ENCODE assay signal across 20 cellular contexts in the genomic region with DNA sequence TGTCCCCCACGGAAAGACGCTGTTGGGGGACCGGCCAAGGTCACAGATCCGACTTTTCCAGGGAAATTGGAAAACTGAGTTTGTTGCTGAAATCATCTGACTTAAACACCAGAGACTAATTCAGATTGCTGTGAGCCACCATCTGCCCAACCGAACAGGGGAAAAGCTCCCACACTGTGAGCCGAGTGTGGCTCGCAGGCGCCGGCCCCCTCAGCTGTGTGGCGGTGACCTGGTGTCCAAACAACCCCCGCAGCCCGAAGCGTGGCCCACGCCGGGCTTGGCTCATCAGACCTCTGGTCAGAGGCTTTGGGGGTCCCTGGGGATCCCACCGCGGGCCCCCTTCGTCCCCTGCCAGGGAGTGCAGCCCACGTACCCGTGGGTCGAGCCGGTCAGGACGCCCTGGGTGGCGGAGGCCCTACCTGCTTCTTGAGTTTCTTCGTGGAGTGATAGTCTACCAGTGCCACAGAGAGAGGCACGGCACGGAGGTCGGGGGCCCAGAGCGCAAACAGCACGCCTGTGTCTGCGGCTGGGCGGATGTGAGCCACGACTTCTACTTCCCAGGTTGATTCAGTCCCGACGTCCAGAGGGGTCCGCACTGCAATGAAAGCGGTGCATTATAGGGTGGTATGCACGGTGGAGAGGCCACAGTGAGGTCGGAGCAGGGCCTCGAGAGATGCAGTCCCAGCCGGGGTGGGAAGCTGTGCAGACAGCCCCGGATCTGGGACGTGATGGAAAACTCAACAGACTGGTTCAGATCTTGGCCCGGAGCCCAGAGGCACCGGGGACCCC. TPM values are rescaled to one million over a fixed set of nuclear protein-coding genes. Genes with fewer than 3 reads are reported as not detected.
DNase-seq lines count a peak whose midpoint lies in the region; ATAC-seq, FAIRE-seq and TF ChIP-seq lines count a peak whose summit lies in the region.
"Had no signal": no experiment of that assay in that cellular context is flagged by ENCODE, and none has a peak within 500 bp of the region (broad histone marks: within the 10 kb centered on the region; RNA-seq: fewer than 3 reads in every experiment).

No MANE protein-coding gene starts in this region.

- intact Hi-C loops in Right ventricle myocardium superior (cut with DNase I) (no loop called here), left ventricle myocardium inferior (cut with micrococcal nuclease) (no loop called here), K562 (cut with micrococcal nuclease) (no loop called here), uterus (cut with DNase I; ENCODE audit: low total_unique reads) (no loop called here)

- no peaks in the 10 kb centered on the region for H3K9me3 Mint-ChIP-seq in neural crest cell
- H3K9me3 Mint-ChIP-seq: CD4-positive, alpha-beta T cell had no signal

- H3K4me3 ChIP-seq in left ventricle myocardium inferior, result no peak overlapping the region
- no peak overlapping the region for H3K4me3 ChIP-seq in K562
- H3K4me3 ChIP-seq in uterus, result no peak overlapping the region
- H3K4me3 ChIP-seq: GM23248 had no signal

- H3K4me2 ChIP-seq in K562 (ENCODE audit: insufficient read depth, low read length), result no peak overlapping the region

- peaks cover 59% of the 10 kb centered on the region for H3K36me3 ChIP-seq in left ventricle myocardium inferior
- no peaks in the 10 kb centered on the region for H3K36me3 ChIP-seq in K562 (ENCODE audit: control insufficient read depth, insufficient read depth, low read length)
- no peaks in the 10 kb centered on the region for H3K36me3 ChIP-seq in uterus

- H3K4me3 Mint-ChIP-seq in neural crest cell, result no peak overlapping the region
- H3K4me3 Mint-ChIP-seq: CD4-positive, alpha-beta T cell had no signal

- CTCF ChIA-PET in K562 (lab: Yijun Ruan, JAX; ENCODE audit: low intra/inter-chr PET ratio), result no interaction called here

- no peaks in the 10 kb centered on the region for H3K27me3 ChIP-seq in left ventricle myocardium inferior (ENCODE audit: low read depth)
- no peaks in the 10 kb centered on the region for H3K27me3 ChIP-seq in K562 (ENCODE audit: control insufficient read depth in 2 of 2, insufficient read depth in 2 of 2, low read length in 2 of 2)
- H3K27me3 ChIP-seq in uterus, result no peaks in the 10 kb centered on the region

- no peak overlapping the region for H3K9ac ChIP-seq in K562 (ENCODE audit: insufficient read depth in 1 of 2, low read depth in 2 of 2, low read length in 2 of 2)
- H3K9ac ChIP-seq: GM23248 had no signal

- H3K9me3 ChIP-seq in left ventricle myocardium inferior (replicated peaks) (no peaks in the 10 kb centered on the region), K562 (replicated peaks; ENCODE audit: control insufficient read depth, insufficient read depth, low read depth, low read length) (no peaks in the 10 kb centered on the region), uterus (no peaks in the 10 kb centered on the region)
- H3K9me3 ChIP-seq: Caco-2 had no signal

- H3K9me1 ChIP-seq in K562 (ENCODE audit: control insufficient read depth, insufficient read depth, low read length), result no peaks in the 10 kb centered on the region

- ATAC-seq in Right ventricle myocardium superior (ENCODE audit: poor library complexity) (no peak), K562 (no peak)
- ATAC-seq: Panc1 had no signal

- no peaks in the 10 kb centered on the region for H3K79me2 ChIP-seq in K562 (ENCODE audit: control insufficient read depth, insufficient read depth, low read length)

- no peak for TF ChIP-seq RAD21 in K562 (CRISPR knock-in tag; conservative IDR thresholded peaks at IDR 0.05 in 1 of 2, IDR thresholded peaks at IDR 0.05 in 1 of 2)

- no peaks in the 10 kb centered on the region for H3K36me3 Mint-ChIP-seq in neural crest cell (ENCODE audit: low read depth)

- no peaks in the 10 kb centered on the region for H3K27me3 Mint-ChIP-seq in neural crest cell (ENCODE audit: low read depth)
- H3K27me3 Mint-ChIP-seq: CD4-positive, alpha-beta T cell had no signal

- H3K4me1 Mint-ChIP-seq in neural crest cell, result peaks cover 5% of the 10 kb centered on the region

- no peak for TF ChIP-seq EP300 in K562 (IDR thresholded peaks at IDR 0.05; ENCODE audit: low read length)

- no peak for FAIRE-seq in K562 (lab: Jason Lieb, UNC)
- FAIRE-seq: G401.6 had no signal

- H3K4me1 ChIP-seq in left ventricle myocardium inferior, result peaks cover 47% of the 10 kb centered on the region
- H3K4me1 ChIP-seq in K562 (replicated peaks in 1 of 2; ENCODE audit: control insufficient read depth in 2 of 2, insufficient read depth in 2 of 2, low read length in 2 of 2), result peaks cover 0 to 26% of the 10 kb centered on the region in 2 experiments; a peak in 2 of 5 replicates
- H3K4me1 ChIP-seq in uterus, result peaks cover 11 to 20% of the 10 kb centered on the region in 2 donors
- H3K4me1 ChIP-seq: Caco-2 had no signal

- TF ChIP-seq POLR2A in K562 (conservative IDR thresholded peaks at IDR 0.05), result no peak
- no peak for TF ChIP-seq POLR2A in uterus (IDR thresholded peaks at IDR 0.05)

- peak overlapping the region; percentile 67 for H3K27ac Mint-ChIP-seq in neural crest cell (ENCODE audit: unreplicated experiment)
- H3K27ac Mint-ChIP-seq: CD4-positive, alpha-beta T cell had no signal

- no peaks in the 10 kb centered on the region for H4K20me1 ChIP-seq in K562 (replicated peaks; ENCODE audit: control insufficient read depth, insufficient read depth, low read length)

- no peak overlapping the region for H3K27ac ChIP-seq in left ventricle myocardium inferior (replicated peaks)
- no peak overlapping the region for H3K27ac ChIP-seq in K562 (ENCODE audit: extremely low read depth, low read depth, low read length)
- peak overlapping the region; percentile 87 to 88 for H3K27ac ChIP-seq in uterus
- H3K27ac ChIP-seq: GM23248 had no signal

- no TSS peak for BruUV-seq in K562 (replicated peaks; lab: Mats Ljungman, UMichigan)

- no peak for TF ChIP-seq CTCF in left ventricle myocardium inferior (IDR thresholded peaks at IDR 0.05; ENCODE audit: borderline replicate concordance)
- TF ChIP-seq CTCF in K562 (IDR thresholded peaks at IDR 0.05 in 2 of 3, conservative IDR thresholded peaks at IDR 0.05 in 1 of 3; ENCODE audit: insufficient read depth in 2 of 3, low read depth in 1 of 3, low read length in 3 of 3), result no peak
- no peak for TF ChIP-seq CTCF in neural crest cell (conservative IDR thresholded peaks at IDR 0.05)
- no peak for TF ChIP-seq CTCF in uterus (IDR thresholded peaks at IDR 0.05)

- no peak overlapping the region for H2AFZ ChIP-seq in K562 (ENCODE audit: low read depth, low read length)
- H2AFZ ChIP-seq: GM23248 had no signal

- in situ Hi-C loops in K562 (cut with MboI), result loop anchor here (10.0 kb wide), 1 partner anchor 92 kb away; no protein-coding TSS in a partner anchor

- 70% methylated on average over 17 of the region's 45 CpGs for WGBS in K562 (ENCODE audit: insufficient coverage, low coverage, missing lambda C conversion rate)

- DNase-seq in Right ventricle myocardium superior (peak; percentile 38), left ventricle myocardium inferior (no peak), K562 (ENCODE audit: extremely low read depth in 1 of 4, low spot score in 3 of 4) (no peak), neural crest cell (ENCODE audit: low read depth, low spot score) (no peak), uterus (no peak), putamen (ENCODE audit: low spot score) (no peak), GM19238 (ENCODE audit: insufficient read length, low spot score) (no peak)
- no peak for DNase-seq in activated CD8-positive, alpha-beta memory T cell treated with anti-CD3 and anti-CD28 coated beads, Interleukin-2, amount 50 U/mL, for 4 hours
- DNase-seq: Caco-2; CD4-positive, alpha-beta T cell; GM23248; HCEC 1CT; KBM-7; NCI-H1105 treated with DMSO at 0.1 percent for 48 hours; NCI-H1694; NCI-H2081 treated with DMSO at 0.1 percent for 48 hours; NCI-H446 treated with DMSO at 0.1 percent for 48 hours; SHP77 had no signal

- POLR2A ChIA-PET in K562 (lab: Yijun Ruan, JAX), result no interaction called here

TF ChIP-seq in K562, 482 proteins besides CTCF, POLR2A, EP300 and RAD21:
- TF ChIP-seq POLR2G (IDR thresholded peaks at IDR 0.05; ENCODE audit: low read depth, low read length) (0 out of 2 replicates have a peak, but pooled peaks have one; percentile 13), FOXJ2 (tag; IDR thresholded peaks at IDR 0.05) (no peak), IFI16 (CRISPR knock-in tag; IDR thresholded peaks at IDR 0.05) (no peak)

RNA-seq across cellular contexts. Expression of a gene that starts 40.7 kb away (rescaled TPM):
- total RNA-seq in Right ventricle myocardium superior, result 181 TPM
- 186 TPM for total RNA-seq in left ventricle myocardium inferior
- total RNA-seq in K562 (2011; cell fraction: chromatin; rRNA removed; ENCODE audit: low replicate concordance), result 18.0 and 37.2 TPM in 2 replicates
- 25.2 and 27.5 TPM in 2 replicates for total RNA-seq in K562 (2011; cell fraction: nucleolus; rRNA removed)
- total RNA-seq in K562 (2011; cell fraction: nucleoplasm; rRNA removed), result 19.7 and 20.2 TPM in 2 replicates
- 8.4 and 8.8 TPM in 2 replicates for total RNA-seq in K562 (2014; rRNA removed)
- 0.99 and 1.7 TPM in 2 replicates for total RNA-seq in K562 (2014; rRNA removed; fragmentation: Illumina TruSeq; extraction: Trizol)
- 4.2 and 4.6 TPM in 2 replicates for total RNA-seq in K562 (2015; rRNA removed; fragmentation: Illumina TruSeq; extraction: Trizol)
- total RNA-seq in K562 (2021), result 9.6 and 9.7 TPM in 2 replicates
- 4.9 and 8.8 TPM in 2 replicates for polyA plus RNA-seq in K562 (2011; rRNA removed)
- 9.4 and 10.6 TPM in 2 replicates for polyA plus RNA-seq in K562 (2011; cell fraction: cytosol; rRNA removed)
- polyA plus RNA-seq in K562 (2011; cell fraction: nucleus; rRNA removed), result 24.5 and 26.4 TPM in 2 replicates
- 10.4 and 26.9 TPM in 2 replicates for polyA plus RNA-seq in K562 (2012)
- 4.4 and 6.1 TPM in 2 replicates for polyA plus RNA-seq in K562 (2014; fragmentation: Illumina TruSeq; extraction: Trizol)
- under 1 TPM in 1 of 2 experiments, not detected in 1; 0.14 TPM for polyA plus RNA-seq in K562 (2014; fragmentation: Nextera tagmentation; extraction: Ambion mirVana)
- polyA plus RNA-seq in K562 (2014; rRNA removed), result 9.7 and 10.9 TPM in 2 replicates
- 2.0 and 2.2 TPM in 2 replicates for polyA minus RNA-seq in K562 (2011; rRNA and poly(A)+ RNA removed)
- 2.3 and 4.6 TPM in 2 replicates for polyA minus RNA-seq in K562 (2011; cell fraction: cytosol; rRNA and poly(A)+ RNA removed)
- polyA minus RNA-seq in K562 (2011; cell fraction: nucleus; rRNA and poly(A)+ RNA removed), result 2.8 and 4.3 TPM in 2 replicates
- 7.7 and 9.0 TPM in 2 replicates for total RNA-seq in neural crest cell
- 100 to 1,000 TPM; 128 to 287 (median 199) TPM for total RNA-seq in uterus

Comparison
In these comparisons a context has a peak if more than half of its experiments do, and no peak if none do; other contexts are left out.
1. H3K27ac ChIP-seq: peak in uterus (2 of 2); none in left ventricle myocardium inferior (single experiment) and K562 (single experiment).